ENCODE assay signal across 8 cellular contexts in the genomic region with DNA sequence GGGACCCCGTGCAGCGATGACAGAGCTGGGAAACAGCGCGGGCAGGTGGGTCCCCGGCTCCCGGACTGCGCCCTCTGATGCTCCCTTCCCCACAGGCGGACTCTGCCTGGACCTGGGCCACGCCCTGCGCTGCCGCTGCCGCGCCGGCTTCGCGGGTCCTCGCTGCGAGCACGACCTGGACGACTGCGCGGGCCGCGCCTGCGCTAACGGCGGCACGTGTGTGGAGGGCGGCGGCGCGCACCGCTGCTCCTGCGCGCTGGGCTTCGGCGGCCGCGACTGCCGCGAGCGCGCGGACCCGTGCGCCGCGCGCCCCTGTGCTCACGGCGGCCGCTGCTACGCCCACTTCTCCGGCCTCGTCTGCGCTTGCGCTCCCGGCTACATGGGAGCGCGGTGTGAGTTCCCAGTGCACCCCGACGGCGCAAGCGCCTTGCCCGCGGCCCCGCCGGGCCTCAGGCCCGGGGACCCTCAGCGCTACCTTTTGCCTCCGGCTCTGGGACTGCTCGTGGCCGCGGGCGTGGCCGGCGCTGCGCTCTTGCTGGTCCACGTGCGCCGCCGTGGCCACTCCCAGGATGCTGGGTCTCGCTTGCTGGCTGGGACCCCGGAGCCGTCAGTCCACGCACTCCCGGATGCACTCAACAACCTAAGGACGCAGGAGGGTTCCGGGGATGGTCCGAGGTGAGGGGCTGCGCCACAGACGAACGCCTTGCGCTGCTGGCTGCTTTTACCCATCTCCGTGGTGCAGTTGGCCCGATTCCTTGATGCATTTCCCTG.
DNase-seq lines count a peak whose midpoint lies in the region; ATAC-seq and TF ChIP-seq lines count a peak whose summit lies in the region.

No MANE protein-coding gene starts in this region.

- peak overlapping the region; percentile 69 for H3K4me3 ChIP-seq in RWPE2 (ENCODE audit: severe bottlenecking)
- peak overlapping the region; percentile 78 for H3K4me3 ChIP-seq in iPS-15b (ENCODE audit: low read depth, low read length)

- peak; percentile 67 for DNase-seq in DMS 273 treated with DMSO at 0.1 percent for 48 hours (lab: John Stamatoyannopoulos, UW)
- peak; percentile 85 for DNase-seq in HPDE6-E6E7 (ENCODE audit: extremely low spot score)
- DNase-seq in RWPE2 (ENCODE audit: low spot score), result no peak
- peak; percentile 58 for DNase-seq in amniotic epithelial cell (ENCODE audit: low read depth)
- DNase-seq in stimulated activated CD4-positive, alpha-beta T cell treated with anti-CD3 and anti-CD28 coated beads, Interleukin-12 subunit alpha, Interleukin-12 subunit beta, amount 100 ng/mL, for 4 hours, result peak; percentile 56
- DNase-seq in HCEC 1CT, result no peak

- no peaks in the 10 kb centered on the region for H3K4me1 ChIP-seq in RWPE2 (ENCODE audit: insufficient read depth, poor library complexity, severe bottlenecking)
- H3K4me1 ChIP-seq in iPS-15b (ENCODE audit: control insufficient read depth, insufficient read depth, low read length), result no peaks in the 10 kb centered on the region

- H3K9me3 ChIP-seq in RWPE2 (ENCODE audit: severe bottlenecking) (no peaks in the 10 kb centered on the region), iPS-15b (ENCODE audit: control insufficient read depth, insufficient read depth, low read length) (no peaks in the 10 kb centered on the region)

- no peak overlapping the region for H3K27ac ChIP-seq in RWPE2 (ENCODE audit: poor library complexity, severe bottlenecking)

- H3K9ac ChIP-seq in iPS-15b (ENCODE audit: low read depth, low read length), result peak overlapping the region; percentile 24

- H3K36me3 ChIP-seq in RWPE2 (ENCODE audit: low read depth) (no peaks in the 10 kb centered on the region), iPS-15b (ENCODE audit: control insufficient read depth, insufficient read depth, low read length) (no peaks in the 10 kb centered on the region)

- ATAC-seq in RWPE2 (ENCODE audit: low read depth) (peak; percentile 79), HG03432 (IDR thresholded peaks at IDR 0.05; ENCODE audit: unreplicated experiment) (no peak)

- TF ChIP-seq CTCF in RWPE2 (IDR thresholded peaks at IDR 0.05; ENCODE audit: poor library complexity, severe bottlenecking), result no peak

- H3K27me3 ChIP-seq in RWPE2 (ENCODE audit: insufficient read depth, poor library complexity, severe bottlenecking), result no peaks in the 10 kb centered on the region
- H3K27me3 ChIP-seq in iPS-15b (ENCODE audit: control insufficient read depth, insufficient read depth, low read length), result peaks cover 70% of the 10 kb centered on the region

Comparison
In these comparisons a context has a peak if more than half of its experiments do, and no peak if none do; other contexts are left out.
1. DNase-seq: peak in DMS 273 treated with DMSO at 0.1 percent for 48 hours (single experiment), HPDE6-E6E7 (single experiment), amniotic epithelial cell (single experiment) and stimulated activated CD4-positive, alpha-beta T cell treated with anti-CD3 and anti-CD28 coated beads, Interleukin-12 subunit alpha, Interleukin-12 subunit beta, amount 100 ng/mL, for 4 hours (single experiment); none in RWPE2 (single experiment) and HCEC 1CT (single experiment).